Comparison of ENCODE assay signal across 14 cellular contexts in genomic region chr17:79927136-79927661, GRCh38.
DNase-seq lines count a peak whose midpoint lies in the region; ATAC-seq, FAIRE-seq and TF ChIP-seq lines count a peak whose summit lies in the region.
"Had no signal": no experiment of that assay in that cellular context is flagged by ENCODE, and none has a peak within 500 bp of the region (broad histone marks: within the 10 kb centered on the region; RNA-seq: fewer than 3 reads in every experiment).

No MANE protein-coding gene starts in this region.

- peaks cover 5% of the 10 kb centered on the region for H3K36me3 Mint-ChIP-seq in activated naive CD4-positive, alpha-beta T cell treated with anti-CD3 and anti-CD28 coated beads, Interleukin-2, amount 10 ng/mL, durations not matched to agents 7 days and 5 days
- no peaks in the 10 kb centered on the region for H3K36me3 Mint-ChIP-seq in central memory CD8-positive, alpha-beta T cell (ENCODE audit: insufficient read depth)

- CTCF ChIA-PET in activated naive CD4-positive, alpha-beta T cell treated with anti-CD3 and anti-CD28 coated beads, Interleukin-2, amount 10 ng/mL, durations not matched to agents 7 days and 5 days (lab: Charles Lee), result no interaction called here

- H3K4me3 ChIP-seq in pancreas, result no peak overlapping the region
- H3K4me3 ChIP-seq in heart right ventricle, result no peak overlapping the region
- H3K4me3 ChIP-seq: HAP-1, PC-9, SJSA1 had no signal

- DNase-seq in activated naive CD4-positive, alpha-beta T cell treated with anti-CD3 and anti-CD28 coated beads, Interleukin-2, amount 10 ng/mL, durations not matched to agents 7 days and 5 days, result peak; percentile 56
- DNase-seq in activated naive CD4-positive, alpha-beta T cell treated with Interleukin-2 at 50 U/mL for 16 hours, result no peak
- peak; percentile 34 for DNase-seq in NCI-H69 (lab: John Stamatoyannopoulos, UW)
- no peak for DNase-seq in central memory CD8-positive, alpha-beta T cell (ENCODE audit: low spot score in 2 of 2)
- DNase-seq in pancreas, result peak in 1 of 6 donors; percentile 60
- no peak for DNase-seq in DMS53 treated with DMSO at 0.1 percent for 48 hours (lab: John Stamatoyannopoulos, UW; ENCODE audit: unreplicated experiment)
- DNase-seq in heart right ventricle, result no peak
- DNase-seq: ACHN, IMR-90, NCI-H1105 treated with DMSO at 0.1 percent for 48 hours, NCI-H187 treated with DMSO at 0.1 percent for 48 hours, PC-9 had no signal

- peak overlapping the region; percentile 38 for H3K4me3 Mint-ChIP-seq in activated naive CD4-positive, alpha-beta T cell treated with anti-CD3 and anti-CD28 coated beads, Interleukin-2, amount 10 ng/mL, durations not matched to agents 7 days and 5 days
- H3K4me3 Mint-ChIP-seq in central memory CD8-positive, alpha-beta T cell, result no peak overlapping the region

- H3K27me3 Mint-ChIP-seq in activated naive CD4-positive, alpha-beta T cell treated with anti-CD3 and anti-CD28 coated beads, Interleukin-2, amount 10 ng/mL, durations not matched to agents 7 days and 5 days, result peaks cover 60% of the 10 kb centered on the region
- H3K27me3 Mint-ChIP-seq in central memory CD8-positive, alpha-beta T cell, result peaks cover 38% of the 10 kb centered on the region

- H3K9me3 ChIP-seq in pancreas (no peaks in the 10 kb centered on the region), heart right ventricle (no peaks in the 10 kb centered on the region)
- H3K9me3 ChIP-seq: HAP-1, SJSA1 had no signal

- intact Hi-C loops in pancreas (cut with DNase I), result no loop called here
- intact Hi-C loops in heart right ventricle (cut with DNase I), result loop anchor here in 2 of 10 donors (5.0 to 10.0 kb wide), 2 partner anchors 58 to 140 kb away; no protein-coding TSS in a partner anchor

- no peaks in the 10 kb centered on the region for H3K36me3 ChIP-seq in pancreas
- no peaks in the 10 kb centered on the region for H3K36me3 ChIP-seq in heart right ventricle
- H3K36me3 ChIP-seq: HAP-1, SJSA1 had no signal

- peaks cover 9 to 11% (median 10%) of the 10 kb centered on the region in 3 donors for H3K4me1 ChIP-seq in pancreas
- peaks cover 3 to 25% (median 10%) of the 10 kb centered on the region in 9 donors for H3K4me1 ChIP-seq in heart right ventricle
- H3K4me1 ChIP-seq: HAP-1 had no signal

- TF ChIP-seq CTCF in pancreas (IDR thresholded peaks at IDR 0.05) (no peak), heart right ventricle (IDR thresholded peaks at IDR 0.05) (no peak)

- 36 to 38% methylated on average over 28 of the region's 28 CpGs for WGBS in pancreas, 2 donors
- 87 to 90% methylated on average over 28 of the region's 28 CpGs for WGBS in heart right ventricle, 2 donors

- H3K4me1 Mint-ChIP-seq in activated naive CD4-positive, alpha-beta T cell treated with anti-CD3 and anti-CD28 coated beads, Interleukin-2, amount 10 ng/mL, durations not matched to agents 7 days and 5 days, result peaks cover 58% of the 10 kb centered on the region
- peaks cover 7% of the 10 kb centered on the region for H3K4me1 Mint-ChIP-seq in central memory CD8-positive, alpha-beta T cell

- H3K27ac ChIP-seq in pancreas (peak overlapping the region; percentile 87 to 95 (median 91)), heart right ventricle (no peak overlapping the region)
- H3K27ac ChIP-seq: PC-9, SJSA1 had no signal

- H3K9me3 Mint-ChIP-seq in activated naive CD4-positive, alpha-beta T cell treated with anti-CD3 and anti-CD28 coated beads, Interleukin-2, amount 10 ng/mL, durations not matched to agents 7 days and 5 days, result no peaks in the 10 kb centered on the region
- H3K9me3 Mint-ChIP-seq in central memory CD8-positive, alpha-beta T cell, result no peaks in the 10 kb centered on the region

- ATAC-seq in central memory CD8-positive, alpha-beta T cell (replicated peaks; ENCODE audit: extremely low read depth, poor library complexity, severe bottlenecking), result peak; percentile 40
- no peak for ATAC-seq in pancreas
- ATAC-seq in heart right ventricle, result no peak

- H3K27me3 ChIP-seq in pancreas (peaks cover 0 to 3% (median 0%) of the 10 kb centered on the region in 4 donors), heart right ventricle (peaks cover 13 to 89% (median 71%) of the 10 kb centered on the region in 7 donors)

- peak overlapping the region; percentile 71 for H3K27ac Mint-ChIP-seq in activated naive CD4-positive, alpha-beta T cell treated with anti-CD3 and anti-CD28 coated beads, Interleukin-2, amount 10 ng/mL, durations not matched to agents 7 days and 5 days
- H3K27ac Mint-ChIP-seq in central memory CD8-positive, alpha-beta T cell (ENCODE audit: low read depth), result no peak overlapping the region

- no peak for FAIRE-seq in pancreas (lab: Jason Lieb, UNC)

Comparison
In these comparisons a context has a peak if more than half of its experiments do, and no peak if none do; other contexts are left out.
1. DNase-seq: peak in activated naive CD4-positive, alpha-beta T cell treated with anti-CD3 and anti-CD28 coated beads, Interleukin-2, amount 10 ng/mL, durations not matched to agents 7 days and 5 days (single experiment) and NCI-H69 (single experiment); none in activated naive CD4-positive, alpha-beta T cell treated with Interleukin-2 at 50 U/mL for 16 hours (single experiment), central memory CD8-positive, alpha-beta T cell (0 of 2), DMS53 treated with DMSO at 0.1 percent for 48 hours (single experiment) and heart right ventricle (0 of 2).
2. H3K27ac ChIP-seq: peak in pancreas (4 of 4); none in heart right ventricle (0 of 10).